ENCODE assay signal across 27 cellular contexts in the genomic region with DNA sequence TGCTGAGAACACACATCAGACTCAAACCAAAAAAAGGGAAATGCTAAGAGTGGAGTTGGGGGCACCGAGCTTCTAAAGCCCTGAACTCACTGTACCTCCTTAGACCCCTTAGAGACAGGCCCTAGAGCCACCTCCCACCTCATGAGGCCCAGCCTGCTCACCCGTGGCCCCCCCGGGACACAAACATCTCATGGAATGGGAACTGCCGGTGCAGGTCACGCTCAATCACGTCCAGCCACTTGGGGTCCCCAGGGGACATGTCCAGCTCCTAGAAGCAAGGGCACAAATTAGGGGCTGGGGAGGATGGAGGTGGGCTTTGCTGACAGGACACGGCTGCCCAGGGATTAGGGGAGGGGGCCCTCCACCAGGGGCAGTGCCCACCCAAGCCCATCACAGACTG. TPM values are rescaled to one million over a fixed set of nuclear protein-coding genes. Genes with fewer than 3 reads are reported as not detected.
DNase-seq lines count a peak whose midpoint lies in the region; ATAC-seq, FAIRE-seq and TF ChIP-seq lines count a peak whose summit lies in the region.
"Had no signal": no experiment of that assay in that cellular context is flagged by ENCODE, and none has a peak within 500 bp of the region (broad histone marks: within the 10 kb centered on the region; RNA-seq: fewer than 3 reads in every experiment).

No MANE protein-coding gene starts in this region.

- H3K4me1 ChIP-seq in DND-41 (ENCODE audit: insufficient read depth, low read length) (peaks cover 18% of the 10 kb centered on the region), thyroid gland (peaks cover 57 to 75% of the 10 kb centered on the region in 2 donors)
- peaks cover 42% of the 10 kb centered on the region for H3K4me1 ChIP-seq in effector memory CD4-positive, alpha-beta T cell (ENCODE audit: control insufficient read depth, insufficient read depth, low read length, poor library complexity, severe bottlenecking)

- no peak overlapping the region for H3K4me2 ChIP-seq in DND-41 (ENCODE audit: insufficient read depth, low read length)

- H3K27me3 ChIP-seq in DND-41 (ENCODE audit: insufficient read depth, low read length, poor library complexity), result no peaks in the 10 kb centered on the region
- H3K27me3 ChIP-seq in effector memory CD4-positive, alpha-beta T cell (replicated peaks; ENCODE audit: control insufficient read depth, insufficient read depth, low read length, poor library complexity, severe bottlenecking), result no peaks in the 10 kb centered on the region
- H3K27me3 ChIP-seq in thyroid gland, result no peaks in the 10 kb centered on the region
- no peaks in the 10 kb centered on the region for H3K27me3 ChIP-seq in WERI-Rb-1 (ENCODE audit: insufficient read depth, low read depth, severe bottlenecking)
- H3K27me3 ChIP-seq: colonic mucosa had no signal

- 41 to 54% methylated on average over 7 of the region's 7 CpGs for WGBS in thyroid gland, 2 donors

- no peaks in the 10 kb centered on the region for H3K9me3 Mint-ChIP-seq in activated naive CD8-positive, alpha-beta T cell (ENCODE audit: low read depth)
- no peaks in the 10 kb centered on the region for H3K9me3 Mint-ChIP-seq in activated naive CD8-positive, alpha-beta T cell treated with anti-CD3 and anti-CD28 coated beads, Interleukin-2, amount 50 U/mL, for 24 hours
- H3K9me3 Mint-ChIP-seq: activated CD4-positive, alpha-beta T cell treated with anti-CD3 and anti-CD28 coated beads, Interleukin-2, amount 10 ng/mL, durations not matched to agents 24 days and 14 days; nephron progenitor cell had no signal

- H3K36me3 Mint-ChIP-seq in activated naive CD8-positive, alpha-beta T cell, result no peaks in the 10 kb centered on the region
- peaks cover 7% of the 10 kb centered on the region for H3K36me3 Mint-ChIP-seq in activated naive CD8-positive, alpha-beta T cell treated with anti-CD3 and anti-CD28 coated beads, Interleukin-2, amount 50 U/mL, for 24 hours (ENCODE audit: low read depth)

- H2AFZ ChIP-seq in DND-41 (ENCODE audit: low read depth, low read length), result no peak overlapping the region

- H3K27ac ChIP-seq in DND-41 (ENCODE audit: low read length) (peak overlapping the region; percentile 29; the same call in 1 of the 2 replicates), thyroid gland (peak overlapping the region; percentile 84 to 88 (median 87)), WERI-Rb-1 (no peak overlapping the region)
- H3K27ac ChIP-seq in effector memory CD4-positive, alpha-beta T cell (ENCODE audit: insufficient read depth, low read length, poor library complexity, severe bottlenecking), result peak overlapping the region; percentile 29
- H3K27ac ChIP-seq: colonic mucosa had no signal

- ATAC-seq in activated naive CD8-positive, alpha-beta T cell treated with anti-CD3 and anti-CD28 coated beads, Interleukin-2, amount 50 U/mL, for 24 hours, result no peak
- ATAC-seq in DND-41 (ENCODE audit: insufficient read depth, low read depth), result no peak
- no peak for ATAC-seq in HG02798 (IDR thresholded peaks at IDR 0.05; ENCODE audit: poor library complexity, unreplicated experiment)

- H3K79me2 ChIP-seq in DND-41 (ENCODE audit: insufficient read depth, low read length), result peaks cover 19% of the 10 kb centered on the region

- no peak for TF ChIP-seq POLR2A in thyroid gland (IDR thresholded peaks at IDR 0.05)

- H3K36me3 ChIP-seq in DND-41 (ENCODE audit: insufficient read depth, low read length) (peaks cover 91% of the 10 kb centered on the region), thyroid gland (peaks cover 32 to 38% of the 10 kb centered on the region in 2 donors), WERI-Rb-1 (peaks cover 36% of the 10 kb centered on the region)
- peaks cover 76% of the 10 kb centered on the region for H3K36me3 ChIP-seq in effector memory CD4-positive, alpha-beta T cell (ENCODE audit: control insufficient read depth, insufficient read depth, low read length)

- peaks cover 57% of the 10 kb centered on the region for H3K4me1 Mint-ChIP-seq in activated naive CD8-positive, alpha-beta T cell (ENCODE audit: low read depth)
- H3K4me1 Mint-ChIP-seq in activated naive CD8-positive, alpha-beta T cell treated with anti-CD3 and anti-CD28 coated beads, Interleukin-2, amount 50 U/mL, for 24 hours, result peaks cover 43% of the 10 kb centered on the region

- no peaks in the 10 kb centered on the region for H3K9me3 ChIP-seq in DND-41 (ENCODE audit: insufficient read depth, low read length, severe bottlenecking)
- no peaks in the 10 kb centered on the region for H3K9me3 ChIP-seq in effector memory CD4-positive, alpha-beta T cell (ENCODE audit: control insufficient read depth, low read length)
- no peaks in the 10 kb centered on the region for H3K9me3 ChIP-seq in thyroid gland
- H3K9me3 ChIP-seq in WERI-Rb-1 (ENCODE audit: severe bottlenecking), result no peaks in the 10 kb centered on the region
- H3K9me3 ChIP-seq: colonic mucosa had no signal

- FAIRE-seq in urothelium cell line (lab: Jason Lieb, UNC), result no peak
- FAIRE-seq: bronchial epithelial cell had no signal

- TF ChIP-seq CTCF in DND-41 (IDR thresholded peaks at IDR 0.05; ENCODE audit: borderline replicate concordance, extremely low read depth, low read length, poor library complexity, severe bottlenecking), result no peak
- TF ChIP-seq CTCF in thyroid gland (IDR thresholded peaks at IDR 0.05), result no peak
- TF ChIP-seq CTCF in WERI-Rb-1 (IDR thresholded peaks at IDR 0.05; ENCODE audit: low read depth, low read length), result no peak

- H3K27ac Mint-ChIP-seq in activated naive CD8-positive, alpha-beta T cell, result peak overlapping the region; percentile 87
- H3K27ac Mint-ChIP-seq in activated naive CD8-positive, alpha-beta T cell treated with anti-CD3 and anti-CD28 coated beads, Interleukin-2, amount 50 U/mL, for 24 hours, result no peak overlapping the region
- H3K27ac Mint-ChIP-seq: nephron progenitor cell had no signal

- DNase-seq in activated naive CD8-positive, alpha-beta T cell treated with anti-CD3 and anti-CD28 coated beads, Interleukin-2, amount 50 U/mL, for 24 hours, result no peak
- DNase-seq in DND-41, result no peak
- DNase-seq in effector memory CD4-positive, alpha-beta T cell, result no peak
- DNase-seq in thyroid gland, result peak; percentile 56 to 73
- DNase-seq in urothelium cell line (ENCODE audit: low spot score), result no peak
- no peak for DNase-seq in WERI-Rb-1
- DNase-seq: activated CD4-positive, alpha-beta T cell treated with anti-CD3 and anti-CD28 coated beads, Interleukin-2, amount 10 ng/mL, durations not matched to agents 24 days and 14 days; activated gamma-delta T cell treated with Interleukin-2 at 50 U/mL for 16 hours; activated T-cell treated with anti-CD3 and anti-CD28 coated beads, Interleukin-2, amount 50 U/mL, for 48 hours; colonic mucosa; COR-L47; DMS79; effector CD8-positive, alpha-beta T cell; GF-D8; hippocampal formation; IMR-90; NCI-H1048; nephron progenitor cell; SHP77 treated with DMSO at 0.1 percent for 48 hours; stimulated activated CD4-positive, alpha-beta T cell treated with anti-CD3 and anti-CD28 coated beads, Interleukin-15, amount 100 ng/mL, for 24 hours; stimulated activated naive CD4-positive, alpha-beta T cell treated with Interleukin-2 at 50 U/mL for 16 hours had no signal

- H3K4me3 ChIP-seq in DND-41 (ENCODE audit: low read depth in 1 of 2, low read length in 2 of 2) (no peak overlapping the region), thyroid gland (replicated peaks in 1 of 3) (no peak overlapping the region), WERI-Rb-1 (ENCODE audit: low read depth, low read length) (no peak overlapping the region)
- no peak overlapping the region for H3K4me3 ChIP-seq in effector memory CD4-positive, alpha-beta T cell (ENCODE audit: insufficient read depth, low read depth, low read length, poor library complexity, severe bottlenecking)
- H3K4me3 ChIP-seq: colonic mucosa had no signal

- H4K20me1 ChIP-seq in DND-41 (ENCODE audit: insufficient read depth, low read length), result peaks cover 4% of the 10 kb centered on the region; the same call in 1 of the 2 replicates

- no peak overlapping the region for H3K4me3 Mint-ChIP-seq in activated naive CD8-positive, alpha-beta T cell
- no peak overlapping the region for H3K4me3 Mint-ChIP-seq in activated naive CD8-positive, alpha-beta T cell treated with anti-CD3 and anti-CD28 coated beads, Interleukin-2, amount 50 U/mL, for 24 hours
- H3K4me3 Mint-ChIP-seq: activated CD4-positive, alpha-beta T cell treated with anti-CD3 and anti-CD28 coated beads, Interleukin-2, amount 10 ng/mL, durations not matched to agents 24 days and 14 days; nephron progenitor cell had no signal

- H3K9ac ChIP-seq in DND-41 (ENCODE audit: low read depth, low read length), result no peak overlapping the region

- intact Hi-C loops in thyroid gland (cut with DNase I), result no loop called here

- no peaks in the 10 kb centered on the region for H3K27me3 Mint-ChIP-seq in activated naive CD8-positive, alpha-beta T cell
- H3K27me3 Mint-ChIP-seq in activated naive CD8-positive, alpha-beta T cell treated with anti-CD3 and anti-CD28 coated beads, Interleukin-2, amount 50 U/mL, for 24 hours, result no peaks in the 10 kb centered on the region
- H3K27me3 Mint-ChIP-seq: activated CD4-positive, alpha-beta T cell treated with anti-CD3 and anti-CD28 coated beads, Interleukin-2, amount 10 ng/mL, durations not matched to agents 24 days and 14 days had no signal

RNA-seq across cellular contexts. Expression of a gene that starts 6.3 kb away (rescaled TPM):
- 10 to 100 TPM; 16.5 to 36.0 (median 27.7) TPM for total RNA-seq in thyroid gland

RNA-seq across cellular contexts. Expression of a gene that starts 28.9 kb away (rescaled TPM):
- total RNA-seq in thyroid gland, result under 1 TPM in 1 of 4 donors, not detected in 3; 0.40 TPM
- total RNA-seq: bronchial epithelial cell, epithelial cell of proximal tubule, IMR-90, osteocyte had no signal

RNA-seq across cellular contexts. Expression of a gene that starts 31.2 kb away (rescaled TPM):
- 10 to 100 TPM; 28.4 to 44.7 (median 35.9) TPM for total RNA-seq in thyroid gland

RNA-seq across cellular contexts. Expression of a gene that starts 49.0 kb away (rescaled TPM):
- 1 to 10 TPM in 3 of 4 donors, under 1 TPM in 1; 0.89 to 2.6 (median 2.2) TPM for total RNA-seq in thyroid gland
- total RNA-seq: temporal lobe had no signal

Comparison
In these comparisons a context has a peak if more than half of its experiments do, and no peak if none do; other contexts are left out.
1. DNase-seq: peak in thyroid gland (2 of 2); none in activated naive CD8-positive, alpha-beta T cell treated with anti-CD3 and anti-CD28 coated beads, Interleukin-2, amount 50 U/mL, for 24 hours (single experiment), DND-41 (single experiment), effector memory CD4-positive, alpha-beta T cell (0 of 3), urothelium cell line (single experiment) and WERI-Rb-1 (single experiment).